Comparison of ENCODE assay signal across 8 cellular contexts in genomic region chr1:26921462-26922200, GRCh38. TPM values are rescaled to one million over a fixed set of nuclear protein-coding genes. Genes with fewer than 3 reads are reported as not detected.
DNase-seq lines count a peak whose midpoint lies in the region; ATAC-seq and TF ChIP-seq lines count a peak whose summit lies in the region.

NUDC (plus strand) TSS chr1:26921743; CDS start chr1:26921849, 106 bp downstream.

- POLR2A ChIA-PET in BJ (lab: Charles Lee) = interaction anchor here (1.0 kb wide), 1 partner anchor 21 kb away, joined by 3 read pairs; the partner anchor contains the start of gene GPATCH3

- peak; percentile 98 for ATAC-seq in GM19324 (IDR thresholded peaks at IDR 0.05; ENCODE audit: low FRiP score, unreplicated experiment)
- peak; percentile 88 for ATAC-seq in HG03469 (IDR thresholded peaks at IDR 0.05; ENCODE audit: unreplicated experiment)

- intact Hi-C loops in activated CD4-positive, alpha-beta T cell treated with anti-CD3 and anti-CD28 coated beads, Interleukin-2, amount 10 ng/mL, durations not matched to agents 24 days and 14 days (cut with micrococcal nuclease) = loop anchor here (1.0 to 2.0 kb wide), 4 partner anchors 21 to 489 kb away; partner anchors contain the start of genes DHDDS, GPATCH3 and GPN2
- intact Hi-C loops in colonic mucosa (cut with DNase I) = no loop called here

- peak within 1 kb of the TSS; percentile 78 for H3K27ac ChIP-seq in colonic mucosa

- H3K9me3 Mint-ChIP-seq in activated CD4-positive, alpha-beta T cell treated with anti-CD3 and anti-CD28 coated beads, Interleukin-2, amount 10 ng/mL, durations not matched to agents 24 days and 14 days = no peaks in the 10 kb centered on the region

- H3K4me1 ChIP-seq in colonic mucosa = no peaks in the 10 kb centered on the region

- CTCF ChIA-PET in BJ (lab: Yijun Ruan, JAX) = interaction anchor here (0.6 kb wide), 1 partner anchor 24 kb away, joined by 3 read pairs; no protein-coding TSS in a partner anchor

- peaks cover 30% of the 10 kb centered on the region for H3K36me3 Mint-ChIP-seq in activated CD4-positive, alpha-beta T cell treated with anti-CD3 and anti-CD28 coated beads, Interleukin-2, amount 10 ng/mL, durations not matched to agents 24 days and 14 days (ENCODE audit: low read depth)

- H3K27ac Mint-ChIP-seq in activated CD4-positive, alpha-beta T cell treated with anti-CD3 and anti-CD28 coated beads, Interleukin-2, amount 10 ng/mL, durations not matched to agents 24 days and 14 days = peak within 1 kb of the TSS; percentile 99

- peaks cover 28% of the 10 kb centered on the region for H3K4me1 Mint-ChIP-seq in activated CD4-positive, alpha-beta T cell treated with anti-CD3 and anti-CD28 coated beads, Interleukin-2, amount 10 ng/mL, durations not matched to agents 24 days and 14 days

- TF ChIP-seq CTCF in BJ (IDR thresholded peaks at IDR 0.05; ENCODE audit: insufficient read depth, low read depth, low read length) = no peak
- TF ChIP-seq CTCF in colonic mucosa (IDR thresholded peaks at IDR 0.05) = no peak

- H3K36me3 ChIP-seq in BJ (ENCODE audit: control insufficient read depth, insufficient read depth, low read length) (peaks cover 2% of the 10 kb centered on the region; the same call in 1 of the 2 replicates), colonic mucosa (no peaks in the 10 kb centered on the region)

- no peaks in the 10 kb centered on the region for H3K9me3 ChIP-seq in colonic mucosa

- H3K9ac ChIP-seq in colonic mucosa (ENCODE audit: low read depth in 2 of 2, low read length in 2 of 2) = peak within 1 kb of the TSS; percentile 89 to 98

- DNase-seq in BJ (ENCODE audit: low read depth) = peak; percentile 89
- DNase-seq in NCI-H526 treated with DMSO at 0.1 percent for 48 hours (lab: John Stamatoyannopoulos, UW) = peak; percentile 92
- DNase-seq in activated CD4-positive, alpha-beta T cell treated with anti-CD3 and anti-CD28 coated beads, Interleukin-2, amount 10 ng/mL, durations not matched to agents 24 days and 14 days = peak; percentile 99
- DNase-seq in colonic mucosa = peak; percentile 99
- peak; percentile 98 for DNase-seq in kidney tubule cell (ENCODE audit: low spot score)
- DNase-seq in stimulated activated CD4-positive, alpha-beta T cell treated with anti-CD3 and anti-CD28 coated beads, Interleukin-1b, Interleukin-23, amount 100 ng/mL, for 24 hours (ENCODE audit: low read depth in 4 of 4, low spot score in 1 of 4) = peak; percentile 86 to 93 (median 90)

- H3K27me3 ChIP-seq in BJ (ENCODE audit: control insufficient read depth, insufficient read depth, low read length) (no peaks in the 10 kb centered on the region), colonic mucosa (no peaks in the 10 kb centered on the region)

- peak within 1 kb of the TSS; percentile 99 for H3K4me3 Mint-ChIP-seq in activated CD4-positive, alpha-beta T cell treated with anti-CD3 and anti-CD28 coated beads, Interleukin-2, amount 10 ng/mL, durations not matched to agents 24 days and 14 days

- H3K4me3 ChIP-seq in BJ (ENCODE audit: low read depth, low read length) = peak within 1 kb of the TSS; percentile 100
- peak within 1 kb of the TSS; percentile 92 for H3K4me3 ChIP-seq in colonic mucosa

- H3K27me3 Mint-ChIP-seq in activated CD4-positive, alpha-beta T cell treated with anti-CD3 and anti-CD28 coated beads, Interleukin-2, amount 10 ng/mL, durations not matched to agents 24 days and 14 days = no peaks in the 10 kb centered on the region

RNA-seq across cellular contexts. Expression of gene NUDC, which starts in this region (rescaled TPM):
- polyA plus RNA-seq in BJ (2011; rRNA removed) = 40.7 and 43.7 TPM in 2 replicates
- polyA minus RNA-seq in BJ (2011; rRNA and poly(A)+ RNA removed) = 16.2 and 19.3 TPM in 2 replicates
- 169 and 171 TPM in 2 replicates for total RNA-seq in activated CD4-positive, alpha-beta T cell treated with anti-CD3 and anti-CD28 coated beads, Interleukin-2, amount 10 ng/mL, durations not matched to agents 24 days and 14 days
- 10 to 100 TPM; 37.9 to 92.5 TPM for total RNA-seq in colonic mucosa

Comparison
In these comparisons a context has a peak if more than half of its experiments do, and no peak if none do; other contexts are left out.
1. Peak in every context shown above with its lines: DNase-seq, ATAC-seq, H3K4me3 ChIP-seq and H3K27ac ChIP-seq.